8 cellular contexts compared by ENCODE assay signal in genomic region chr18:2958819-2959298, GRCh38. TPM values are rescaled to one million over a fixed set of nuclear protein-coding genes. Genes with fewer than 3 reads are reported as not detected.
DNase-seq lines count a peak whose midpoint lies in the region; ATAC-seq and TF ChIP-seq lines count a peak whose summit lies in the region.

No MANE protein-coding gene starts in this region.

- DNase-seq in CD14-positive monocyte (ENCODE audit: low spot score), result no peak
- DNase-seq in coronary artery (ENCODE audit: low spot score), result no peak
- no peak for DNase-seq in stimulated activated naive CD8-positive, alpha-beta T cell treated with anti-CD3 and anti-CD28 coated beads, Interleukin-15, Interleukin-2, amounts not matched to agents 100 U/mL and 50 U/mL, for 24 hours
- no peak for DNase-seq in NCI-H2227 (lab: John Stamatoyannopoulos, UW; ENCODE audit: unreplicated experiment)
- DNase-seq in putamen (ENCODE audit: low spot score), result no peak
- no peak for DNase-seq in NCI-H146 (lab: John Stamatoyannopoulos, UW)

- TF ChIP-seq CTCF in CD14-positive monocyte (IDR thresholded peaks at IDR 0.05), result no peak
- no peak for TF ChIP-seq CTCF in coronary artery (IDR thresholded peaks at IDR 0.05)

- H3K9me3 Mint-ChIP-seq in CD14-positive monocyte, result no peaks in the 10 kb centered on the region
- H3K9me3 Mint-ChIP-seq in IgD-negative memory B cell, result no peaks in the 10 kb centered on the region

- intact Hi-C loops in CD14-positive monocyte (cut with micrococcal nuclease), result no loop called here

- H3K27ac Mint-ChIP-seq in CD14-positive monocyte (peak overlapping the region; percentile 85 to 99 (median 97)), IgD-negative memory B cell (peak overlapping the region; percentile 98)

- peak; percentile 57 for ATAC-seq in GM19463 (IDR thresholded peaks at IDR 0.05; ENCODE audit: unreplicated experiment)
- peak; percentile 46 for ATAC-seq in stimulated activated naive CD8-positive, alpha-beta T cell treated with anti-CD3 and anti-CD28 coated beads, Interleukin-15, Interleukin-2, amounts not matched to agents 100 U/mL and 50 U/mL, for 24 hours

- H3K36me3 Mint-ChIP-seq in CD14-positive monocyte (peaks cover 24 to 26% of the 10 kb centered on the region in 2 donors), IgD-negative memory B cell (no peaks in the 10 kb centered on the region)

- H3K27me3 Mint-ChIP-seq in CD14-positive monocyte (ENCODE audit: low read depth in 3 of 3) (no peaks in the 10 kb centered on the region), IgD-negative memory B cell (no peaks in the 10 kb centered on the region)

- peak overlapping the region; percentile 1 for H3K4me3 ChIP-seq in coronary artery

- H3K4me1 Mint-ChIP-seq in CD14-positive monocyte (peaks cover 62% of the 10 kb centered on the region), IgD-negative memory B cell (peaks cover 66 to 71% (median 69%) of the 10 kb centered on the region in 3 donors)

- H3K4me3 Mint-ChIP-seq in CD14-positive monocyte (no peak overlapping the region), IgD-negative memory B cell (peak overlapping the region; percentile 51 to 88 (median 82))

- peak overlapping the region; percentile 69 to 76 for H3K27ac ChIP-seq in coronary artery

RNA-seq across cellular contexts. Expression of gene LPIN2, which starts 54.1 kb away (rescaled TPM):
- 10 to 100 TPM in 1 of 2 donors, 1 to 10 TPM in 1; 9.3 to 10.3 TPM for polyA plus RNA-seq in CD14-positive monocyte
- polyA plus RNA-seq in IgD-negative memory B cell, result 8.8 TPM

Comparison
In these comparisons a context has a peak if more than half of its experiments do, and no peak if none do; other contexts are left out.
1. H3K4me3 Mint-ChIP-seq: peak in IgD-negative memory B cell (4 of 4); none in CD14-positive monocyte (0 of 2).